ENCODE assay signal across 26 cellular contexts in the genomic region with DNA sequence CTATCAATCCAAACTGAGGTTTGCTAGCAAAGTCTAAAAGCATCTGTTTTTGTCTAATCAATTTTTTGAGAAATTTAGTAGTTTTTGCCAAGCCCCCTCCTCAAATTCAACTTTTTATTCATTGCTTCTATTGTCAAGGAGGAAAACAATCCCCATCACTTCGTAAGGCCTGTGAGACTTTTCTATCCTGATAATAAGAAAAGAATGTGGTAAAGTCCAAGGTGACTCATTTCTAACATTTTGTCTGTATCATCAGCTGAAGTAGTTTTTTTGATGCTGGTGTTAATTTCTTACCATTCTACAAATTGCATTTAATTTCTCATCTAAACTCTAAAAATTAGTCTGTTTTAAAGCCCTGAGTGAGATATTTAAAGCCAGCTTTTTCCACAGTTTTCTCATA. TPM values are rescaled to one million over a fixed set of nuclear protein-coding genes. Genes with fewer than 3 reads are reported as not detected.
A peak's percentile ranks its signal among the peaks of the same experiment; 100 is the strongest.
DNase-seq lines count a peak whose midpoint lies in the region; ATAC-seq, FAIRE-seq and TF ChIP-seq lines count a peak whose summit lies in the region.
"Had no signal": no experiment of that assay in that cellular context is flagged by ENCODE, and none has a peak within 500 bp of the region (broad histone marks: within the 10 kb centered on the region; RNA-seq: fewer than 3 reads in every experiment).

No MANE protein-coding gene starts in this region.

- no peaks in the 10 kb centered on the region for H3K27me3 ChIP-seq in DOHH2 (ENCODE audit: control insufficient read depth, low read length)
- no peaks in the 10 kb centered on the region for H3K27me3 ChIP-seq in bronchial epithelial cell (ENCODE audit: control insufficient read depth, insufficient read depth, low read length)
- H3K27me3 ChIP-seq: BE2C, upper lobe of right lung had no signal

- no peak overlapping the region for H3K27ac Mint-ChIP-seq in naive thymus-derived CD8-positive, alpha-beta T cell
- H3K27ac Mint-ChIP-seq in activated CD4-positive, alpha-beta memory T cell treated with anti-CD3 and anti-CD28 coated beads, Interleukin-2, amount 10 ng/mL, durations not matched to agents 7 days and 5 days = no peak overlapping the region
- H3K27ac Mint-ChIP-seq: activated naive CD4-positive, alpha-beta T cell treated with anti-CD3 and anti-CD28 coated beads, Interleukin-2, amount 50 U/mL, for 72 hours; dendritic cell treated with granulocyte-macrophage colony-stimulating factor and Interleukin-4, amounts not matched to agents 40 ng/mL and 50 ng/mL, for 4 days; T-helper 17 cell; WTC11 had no signal

- H3K9me3 Mint-ChIP-seq in naive thymus-derived CD8-positive, alpha-beta T cell = no peaks in the 10 kb centered on the region
- H3K9me3 Mint-ChIP-seq in activated CD4-positive, alpha-beta memory T cell treated with anti-CD3 and anti-CD28 coated beads, Interleukin-2, amount 10 ng/mL, durations not matched to agents 7 days and 5 days = no peaks in the 10 kb centered on the region
- H3K9me3 Mint-ChIP-seq: activated naive CD4-positive, alpha-beta T cell treated with anti-CD3 and anti-CD28 coated beads, Interleukin-2, amount 50 U/mL, for 72 hours; dendritic cell treated with granulocyte-macrophage colony-stimulating factor and Interleukin-4, amounts not matched to agents 40 ng/mL and 50 ng/mL, for 4 days; WTC11 had no signal

- no peaks in the 10 kb centered on the region for H4K20me1 ChIP-seq in DOHH2 (ENCODE audit: control insufficient read depth, insufficient read depth, low read depth, low read length)

- ATAC-seq in naive thymus-derived CD8-positive, alpha-beta T cell = no peak
- ATAC-seq in GM21529 (IDR thresholded peaks at IDR 0.05; ENCODE audit: unreplicated experiment) = no peak
- ATAC-seq: activated naive CD4-positive, alpha-beta T cell treated with anti-CD3 and anti-CD28 coated beads, Interleukin-2, amount 50 U/mL, for 72 hours; HCT116; K562; T-helper 17 cell; upper lobe of right lung; WTC11 had no signal

- H3K4me3 Mint-ChIP-seq in naive thymus-derived CD8-positive, alpha-beta T cell = no peak overlapping the region
- no peak overlapping the region for H3K4me3 Mint-ChIP-seq in activated CD4-positive, alpha-beta memory T cell treated with anti-CD3 and anti-CD28 coated beads, Interleukin-2, amount 10 ng/mL, durations not matched to agents 7 days and 5 days
- H3K4me3 Mint-ChIP-seq: dendritic cell treated with granulocyte-macrophage colony-stimulating factor and Interleukin-4, amounts not matched to agents 40 ng/mL and 50 ng/mL, for 4 days; WTC11 had no signal

- peak overlapping the region; percentile 88; the same call in 1 of the 2 replicates for H3K27ac ChIP-seq in DOHH2 (ENCODE audit: low read depth, low read length)
- H3K27ac ChIP-seq: HL-60, parathyroid adenoma, upper lobe of right lung had no signal

- H3K4me1 ChIP-seq in DOHH2 (ENCODE audit: control insufficient read depth, low read length) = peaks cover 98% of the 10 kb centered on the region
- H3K4me1 ChIP-seq: parathyroid adenoma, upper lobe of right lung had no signal

- H3K4me3 ChIP-seq in DOHH2 (ENCODE audit: low read length) (peak overlapping the region; percentile 76), bronchial epithelial cell (ENCODE audit: low read depth, low read length) (no peak overlapping the region)
- H3K4me3 ChIP-seq: K562, upper lobe of right lung had no signal

- H3K79me2 ChIP-seq in DOHH2 (ENCODE audit: control insufficient read depth, low read length) = peaks cover 99% of the 10 kb centered on the region
- H3K79me2 ChIP-seq: parathyroid adenoma had no signal

- H3K9me2 ChIP-seq in DOHH2 (replicated peaks; ENCODE audit: control insufficient read depth, low read length) = no peaks in the 10 kb centered on the region

- H3F3A ChIP-seq in DOHH2 (ENCODE audit: control insufficient read depth, insufficient read depth) = peaks cover 26% of the 10 kb centered on the region

- no peaks in the 10 kb centered on the region for H3K9me3 ChIP-seq in DOHH2 (ENCODE audit: control insufficient read depth, insufficient read depth, low read length)
- H3K9me3 ChIP-seq: BE2C, upper lobe of right lung had no signal

- H3K27me3 Mint-ChIP-seq in naive thymus-derived CD8-positive, alpha-beta T cell = peaks cover 0 to 5% (median 2%) of the 10 kb centered on the region in 5 donors
- no peaks in the 10 kb centered on the region for H3K27me3 Mint-ChIP-seq in activated CD4-positive, alpha-beta memory T cell treated with anti-CD3 and anti-CD28 coated beads, Interleukin-2, amount 10 ng/mL, durations not matched to agents 7 days and 5 days
- H3K27me3 Mint-ChIP-seq: dendritic cell treated with granulocyte-macrophage colony-stimulating factor and Interleukin-4, amounts not matched to agents 40 ng/mL and 50 ng/mL, for 4 days; T-helper 17 cell had no signal

- H3K4me1 Mint-ChIP-seq in naive thymus-derived CD8-positive, alpha-beta T cell = peaks cover 0 to 2% (median 0%) of the 10 kb centered on the region in 4 donors
- H3K4me1 Mint-ChIP-seq in activated CD4-positive, alpha-beta memory T cell treated with anti-CD3 and anti-CD28 coated beads, Interleukin-2, amount 10 ng/mL, durations not matched to agents 7 days and 5 days = peaks cover 5% of the 10 kb centered on the region

- DNase-seq in M059J (ENCODE audit: low read depth) (peak; percentile 38), bronchial epithelial cell (ENCODE audit: low read depth) (peak; percentile 70), kidney tubule cell (ENCODE audit: low spot score) (peak; percentile 53), NCI-H187 treated with DMSO at 0.1 percent for 48 hours (lab: John Stamatoyannopoulos, UW) (no peak)
- no peak for DNase-seq in naive thymus-derived CD8-positive, alpha-beta T cell
- DNase-seq in activated CD4-positive, alpha-beta memory T cell treated with anti-CD3 and anti-CD28 coated beads, Interleukin-2, amount 10 ng/mL, durations not matched to agents 7 days and 5 days = no peak
- DNase-seq: activated CD8-positive, alpha-beta memory T cell treated with anti-CD3 and anti-CD28 coated beads for 24 hours; BE2C; head of caudate nucleus; NCI-H1105 treated with DMSO at 0.1 percent for 48 hours; NCI-H2107; NCI-H524 treated with DMSO at 0.1 percent for 48 hours; SIG-M5; T-helper 17 cell; upper lobe of right lung had no signal

- peak overlapping the region; percentile 91 for H3K4me2 ChIP-seq in DOHH2 (ENCODE audit: low read length)

- POLR2A ChIA-PET in naive thymus-derived CD8-positive, alpha-beta T cell (lab: Charles Lee) = no interaction called here
- POLR2A ChIA-PET in activated CD4-positive, alpha-beta memory T cell treated with anti-CD3 and anti-CD28 coated beads, Interleukin-2, amount 10 ng/mL, durations not matched to agents 7 days and 5 days (lab: Charles Lee) = no interaction called here

- CTCF ChIA-PET in activated CD4-positive, alpha-beta memory T cell treated with anti-CD3 and anti-CD28 coated beads, Interleukin-2, amount 10 ng/mL, durations not matched to agents 7 days and 5 days (lab: Charles Lee) = no interaction called here

- H3K36me3 Mint-ChIP-seq in naive thymus-derived CD8-positive, alpha-beta T cell = no peaks in the 10 kb centered on the region
- no peaks in the 10 kb centered on the region for H3K36me3 Mint-ChIP-seq in activated CD4-positive, alpha-beta memory T cell treated with anti-CD3 and anti-CD28 coated beads, Interleukin-2, amount 10 ng/mL, durations not matched to agents 7 days and 5 days (ENCODE audit: low read depth)
- H3K36me3 Mint-ChIP-seq: activated naive CD4-positive, alpha-beta T cell treated with anti-CD3 and anti-CD28 coated beads, Interleukin-2, amount 50 U/mL, for 72 hours; WTC11 had no signal

- FAIRE-seq in bronchial epithelial cell (lab: Jason Lieb, UNC) = no peak
- FAIRE-seq: D721Med, GM18507, K562 had no signal

- TF ChIP-seq CTCF in DOHH2 (IDR thresholded peaks at IDR 0.05; ENCODE audit: low read depth, low read length, poor library complexity, severe bottlenecking) = no peak
- no peak for TF ChIP-seq CTCF in bronchial epithelial cell (IDR thresholded peaks at IDR 0.05; ENCODE audit: insufficient read depth, low read length, severe bottlenecking)

- H3K36me3 ChIP-seq in DOHH2 (ENCODE audit: control insufficient read depth, low read length) (peaks cover 42% of the 10 kb centered on the region), bronchial epithelial cell (ENCODE audit: control insufficient read depth, insufficient read depth, low read length) (no peaks in the 10 kb centered on the region)
- H3K36me3 ChIP-seq: BE2C, upper lobe of right lung had no signal

RNA-seq across cellular contexts. Expression of a gene that starts 11.7 kb away (rescaled TPM):
- 4.1 and 7.6 TPM in 2 replicates for total RNA-seq in M059J (2014; rRNA removed; shearing (Covaris generic))
- 7.4 and 7.9 TPM in 2 replicates for total RNA-seq in bronchial epithelial cell
- total RNA-seq in naive thymus-derived CD8-positive, alpha-beta T cell = 1 to 10 TPM; 1.6 TPM
- polyA plus RNA-seq in naive thymus-derived CD8-positive, alpha-beta T cell = 1 to 10 TPM; 1.2 to 9.0 (median 4.3) TPM
- 10 to 100 TPM; 15.0 to 19.1 TPM for total RNA-seq in activated CD4-positive, alpha-beta memory T cell treated with anti-CD3 and anti-CD28 coated beads, Interleukin-2, amount 10 ng/mL, durations not matched to agents 7 days and 5 days

Comparison
In these comparisons a context has a peak if more than half of its experiments do, and no peak if none do; other contexts are left out.
1. DNase-seq: peak in M059J (single experiment), bronchial epithelial cell (single experiment) and kidney tubule cell (single experiment); none in NCI-H187 treated with DMSO at 0.1 percent for 48 hours (single experiment), naive thymus-derived CD8-positive, alpha-beta T cell (0 of 10) and activated CD4-positive, alpha-beta memory T cell treated with anti-CD3 and anti-CD28 coated beads, Interleukin-2, amount 10 ng/mL, durations not matched to agents 7 days and 5 days (single experiment).